ENCODE assay signal across 24 cellular contexts in the genomic region with DNA sequence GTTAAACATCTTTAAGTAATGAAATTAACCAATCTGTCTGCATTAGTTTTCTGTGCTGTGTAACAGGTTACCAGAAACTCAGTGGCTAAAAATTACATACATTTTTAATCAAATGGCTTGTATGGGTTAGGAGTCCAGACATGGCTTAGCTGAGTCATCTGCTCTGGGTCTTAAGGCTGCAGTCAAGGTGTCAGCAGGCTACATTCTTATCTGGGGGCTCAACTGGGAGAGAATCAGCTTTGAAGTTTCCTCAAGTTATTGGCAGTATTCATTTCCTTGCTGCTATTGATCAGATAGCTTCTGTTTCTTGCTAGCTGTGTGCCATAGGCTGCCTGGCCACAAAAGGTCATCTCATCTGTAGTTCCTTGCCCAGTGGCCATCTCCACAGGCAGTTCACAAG.
DNase-seq lines count a peak whose midpoint lies in the region; ATAC-seq and TF ChIP-seq lines count a peak whose summit lies in the region.
"Had no signal": no experiment of that assay in that cellular context is flagged by ENCODE, and none has a peak within 500 bp of the region (broad histone marks: within the 10 kb centered on the region; RNA-seq: fewer than 3 reads in every experiment).

No MANE protein-coding gene starts in this region.

- no peaks in the 10 kb centered on the region for H3K27me3 Mint-ChIP-seq in natural killer cell treated with Interleukin-12 subunit alpha and Interleukin-12 subunit beta and Interleukin-15 and Interleukin-18, amount 100 ng/mL, for 72 hours
- H3K27me3 Mint-ChIP-seq: CD4-positive, alpha-beta T cell had no signal

- no peak overlapping the region for H2AFZ ChIP-seq in osteoblast (ENCODE audit: low read length)

- H3K9me3 Mint-ChIP-seq in natural killer cell treated with Interleukin-12 subunit alpha and Interleukin-12 subunit beta and Interleukin-15 and Interleukin-18, amount 100 ng/mL, for 72 hours: peaks cover 6% of the 10 kb centered on the region
- H3K9me3 Mint-ChIP-seq: CD4-positive, alpha-beta T cell had no signal

- no peak overlapping the region for H3K27ac Mint-ChIP-seq in natural killer cell treated with Interleukin-12 subunit alpha and Interleukin-12 subunit beta and Interleukin-15 and Interleukin-18, amount 100 ng/mL, for 72 hours
- H3K27ac Mint-ChIP-seq: CD4-positive, alpha-beta T cell had no signal

- no peaks in the 10 kb centered on the region for H3K79me2 ChIP-seq in osteoblast (ENCODE audit: insufficient read depth, low read length)

- DNase-seq in ELF-1 (ENCODE audit: low read depth, low spot score): peak; percentile 4
- DNase-seq in SK-MEL-5 (ENCODE audit: low read depth, low spot score): peak; percentile 6
- peak; percentile 11 for DNase-seq in brain microvascular endothelial cell
- peak; percentile 11 for DNase-seq in osteoblast (ENCODE audit: insufficient read length, low spot score, missing footprints)
- no peak for DNase-seq in natural killer cell treated with Interleukin-12 subunit alpha and Interleukin-12 subunit beta and Interleukin-15 and Interleukin-18, amount 100 ng/mL, for 72 hours (ENCODE audit: low spot score)
- no peak for DNase-seq in germinal center (ENCODE audit: low spot score)
- DNase-seq: CD4-positive, alpha-beta T cell; GDM1; Karpas-422; NCI-H1092 treated with DMSO at 0.1 percent for 48 hours; NCI-H1436; NCI-H1930; NCI-H446; NCI-H524 treated with DMSO at 0.1 percent for 48 hours; NCI-H774; SHP77 had no signal

- in situ Hi-C loops in SK-MEL-5 (cut with HindIII; ENCODE audit: low pct_unique_long_range_greater_than_20kb, low sequenced_read_pairs) (no loop called here), brain microvascular endothelial cell (cut with HindIII; ENCODE audit: low pct_ligation_motif_present, low sequenced_read_pairs) (no loop called here)

- no peak overlapping the region for H3K4me3 Mint-ChIP-seq in natural killer cell treated with Interleukin-12 subunit alpha and Interleukin-12 subunit beta and Interleukin-15 and Interleukin-18, amount 100 ng/mL, for 72 hours
- H3K4me3 Mint-ChIP-seq: CD4-positive, alpha-beta T cell had no signal

- H3K27ac ChIP-seq in brain microvascular endothelial cell (no peak overlapping the region), osteoblast (ENCODE audit: low read depth, low read length) (no peak overlapping the region)
- H3K27ac ChIP-seq: BLaER1 treated with 17β-estradiol and CSF1 and Interleukin-3, amounts not matched to agents 10 nM and 100 nM; RWPE1; SK-N-MC had no signal

- H3K27me3 ChIP-seq in brain microvascular endothelial cell (replicated peaks): no peaks in the 10 kb centered on the region
- H3K27me3 ChIP-seq in osteoblast (ENCODE audit: insufficient read depth, low read length): no peaks in the 10 kb centered on the region
- H3K27me3 ChIP-seq: BLaER1 treated with 17β-estradiol and CSF1 and Interleukin-3, amounts not matched to agents 10 nM and 100 nM had no signal

- no peaks in the 10 kb centered on the region for H3K4me1 ChIP-seq in osteoblast (ENCODE audit: insufficient read depth, low read length)
- H3K4me1 ChIP-seq: BLaER1 treated with 17β-estradiol and CSF1 and Interleukin-3, amounts not matched to agents 10 nM and 100 nM had no signal

- no peak for TF ChIP-seq CTCF in brain microvascular endothelial cell (IDR thresholded peaks at IDR 0.05; ENCODE audit: low read depth, low read length, missing control alignments)
- no peak for TF ChIP-seq CTCF in osteoblast (IDR thresholded peaks at IDR 0.05; ENCODE audit: extremely low read depth, low read depth, low read length)

- H3K4me3 ChIP-seq in brain microvascular endothelial cell (ENCODE audit: low read depth, low read length) (no peak overlapping the region), osteoblast (ENCODE audit: insufficient read depth, low read length) (no peak overlapping the region)
- H3K4me3 ChIP-seq: BLaER1 treated with 17β-estradiol and CSF1 and Interleukin-3, amounts not matched to agents 10 nM and 100 nM; GM12878; SK-N-MC had no signal

- no peaks in the 10 kb centered on the region for H3K4me1 Mint-ChIP-seq in natural killer cell treated with Interleukin-12 subunit alpha and Interleukin-12 subunit beta and Interleukin-15 and Interleukin-18, amount 100 ng/mL, for 72 hours (ENCODE audit: low read depth in 2 of 2)

- H3K36me3 ChIP-seq in brain microvascular endothelial cell (replicated peaks) (no peaks in the 10 kb centered on the region), osteoblast (ENCODE audit: insufficient read depth, low read length) (no peaks in the 10 kb centered on the region)
- H3K36me3 ChIP-seq: BLaER1 treated with 17β-estradiol and CSF1 and Interleukin-3, amounts not matched to agents 10 nM and 100 nM had no signal

- no peaks in the 10 kb centered on the region for H3K9me3 ChIP-seq in osteoblast (ENCODE audit: low read depth, low read length)
- H3K9me3 ChIP-seq: BLaER1 treated with 17β-estradiol and CSF1 and Interleukin-3, amounts not matched to agents 10 nM and 100 nM had no signal

- no peaks in the 10 kb centered on the region for H4K20me1 ChIP-seq in osteoblast (ENCODE audit: insufficient read depth, low read length)
- H4K20me1 ChIP-seq: BLaER1 treated with 17β-estradiol and CSF1 and Interleukin-3, amounts not matched to agents 10 nM and 100 nM had no signal

- ATAC-seq in HG03457 (IDR thresholded peaks at IDR 0.05; ENCODE audit: unreplicated experiment) (no peak), GM19351 (IDR thresholded peaks at IDR 0.05; ENCODE audit: unreplicated experiment) (no peak)
- no peak for ATAC-seq in natural killer cell treated with Interleukin-12 subunit alpha and Interleukin-12 subunit beta and Interleukin-15 and Interleukin-18, amount 100 ng/mL, for 72 hours
- ATAC-seq: GM12878, HepG2, Panc1 had no signal

- no peak overlapping the region for H3K4me2 ChIP-seq in osteoblast (ENCODE audit: insufficient read depth, low read length)
- H3K4me2 ChIP-seq: BLaER1 treated with 17β-estradiol and CSF1 and Interleukin-3, amounts not matched to agents 10 nM and 100 nM had no signal

- no peaks in the 10 kb centered on the region for H3K36me3 Mint-ChIP-seq in natural killer cell treated with Interleukin-12 subunit alpha and Interleukin-12 subunit beta and Interleukin-15 and Interleukin-18, amount 100 ng/mL, for 72 hours

Comparison
In these comparisons a context has a peak if more than half of its experiments do, and no peak if none do; other contexts are left out.
1. DNase-seq: peak in ELF-1 (single experiment), SK-MEL-5 (single experiment), brain microvascular endothelial cell (single experiment) and osteoblast (single experiment); none in natural killer cell treated with Interleukin-12 subunit alpha and Interleukin-12 subunit beta and Interleukin-15 and Interleukin-18, amount 100 ng/mL, for 72 hours (single experiment) and germinal center (single experiment).